8 cellular contexts compared by ENCODE assay signal in genomic region chr18:12703096-12703567, GRCh38. TPM values are rescaled to one million over a fixed set of nuclear protein-coding genes. Genes with fewer than 3 reads are reported as not detected.
DNase-seq lines count a peak whose midpoint lies in the region; ATAC-seq, FAIRE-seq and TF ChIP-seq lines count a peak whose summit lies in the region.

No MANE protein-coding gene starts in this region.

- no peaks in the 10 kb centered on the region for H3K9me3 ChIP-seq in CD4-positive, alpha-beta memory T cell (ENCODE audit: control insufficient read depth in 1 of 2, low read length in 2 of 2)
- no peaks in the 10 kb centered on the region for H3K9me3 ChIP-seq in tibial artery

- no peak for TF ChIP-seq CTCF in tibial artery (IDR thresholded peaks at IDR 0.05)

- H3K4me3 Mint-ChIP-seq in CD4-positive, alpha-beta memory T cell: peak overlapping the region; percentile 87 to 100 (median 98)
- H3K4me3 Mint-ChIP-seq in activated naive CD8-positive, alpha-beta T cell treated with anti-CD3 and anti-CD28 coated beads for 36 hours: peak overlapping the region; percentile 100

- peak overlapping the region; percentile 93 for H3K27ac ChIP-seq in CD4-positive, alpha-beta memory T cell (ENCODE audit: low read depth, low read length)
- H3K27ac ChIP-seq in tibial artery: peak overlapping the region; percentile 93 to 95

- peaks cover 16% of the 10 kb centered on the region for H3K36me3 ChIP-seq in CD4-positive, alpha-beta memory T cell (ENCODE audit: insufficient read depth, low read length)
- H3K36me3 ChIP-seq in tibial artery: peaks cover 20 to 29% (median 21%) of the 10 kb centered on the region in 3 donors

- CTCF ChIA-PET in CD4-positive, alpha-beta memory T cell (lab: Charles Lee; ENCODE audit: partially characterized antibody): interaction anchor here (1.2 to 3.0 kb wide), 3 partner anchors 24 to 231 kb away, joined by 3 to 12 read pairs (median 4); no protein-coding TSS in a partner anchor
- CTCF ChIA-PET in HEK293T (lab: Yijun Ruan, JAX): no interaction called here

- no peak for FAIRE-seq in RCC 7860 (lab: Jason Lieb, UNC)

- POLR2A ChIA-PET in CD4-positive, alpha-beta memory T cell (lab: Charles Lee; ENCODE audit: partially characterized antibody): interaction anchor here (1.3 to 4.4 kb wide), 7 partner anchors 8 to 327 kb away, joined by 4 to 40 read pairs (median 11); partner anchors contain the start of genes AFG3L2, CEP192, PTPN2 and SEH1L
- POLR2A ChIA-PET in HEK293T (lab: Yijun Ruan, JAX): interaction anchor here (1.1 kb wide), 1 partner anchor 8 kb away, joined by 3 read pairs; no protein-coding TSS in a partner anchor

- H3K4me3 ChIP-seq in CD4-positive, alpha-beta memory T cell (ENCODE audit: low read length in 2 of 2): peak overlapping the region; percentile 82 to 99
- peak overlapping the region; percentile 88 to 90 for H3K4me3 ChIP-seq in tibial artery

- no peaks in the 10 kb centered on the region for H3K27me3 Mint-ChIP-seq in CD4-positive, alpha-beta memory T cell
- H3K27me3 Mint-ChIP-seq in activated naive CD8-positive, alpha-beta T cell treated with anti-CD3 and anti-CD28 coated beads for 36 hours: no peaks in the 10 kb centered on the region

- H3K36me3 Mint-ChIP-seq in CD4-positive, alpha-beta memory T cell: peaks cover 21 to 57% of the 10 kb centered on the region in 2 donors
- H3K36me3 Mint-ChIP-seq in activated naive CD8-positive, alpha-beta T cell treated with anti-CD3 and anti-CD28 coated beads for 36 hours: peaks cover 32% of the 10 kb centered on the region

- H3K4me1 Mint-ChIP-seq in CD4-positive, alpha-beta memory T cell: peaks cover 33 to 61% (median 48%) of the 10 kb centered on the region in 4 donors
- H3K4me1 Mint-ChIP-seq in activated naive CD8-positive, alpha-beta T cell treated with anti-CD3 and anti-CD28 coated beads for 36 hours: peaks cover 33% of the 10 kb centered on the region

- intact Hi-C loops in CD4-positive, alpha-beta memory T cell (cut with micrococcal nuclease): loop anchor here (2.0 to 5.0 kb wide), 5 partner anchors 46 to 1024 kb away; partner anchors contain the start of genes CEP192, CHMP1B, FAM210A and RNMT
- intact Hi-C loops in left colon (cut with DNase I, micrococcal nuclease): no loop called here
- intact Hi-C loops in tibial artery (cut with DNase I; ENCODE audit: low total_unique reads): no loop called here

- H3K9me3 Mint-ChIP-seq in CD4-positive, alpha-beta memory T cell: no peaks in the 10 kb centered on the region
- no peaks in the 10 kb centered on the region for H3K9me3 Mint-ChIP-seq in activated naive CD8-positive, alpha-beta T cell treated with anti-CD3 and anti-CD28 coated beads for 36 hours

- peaks cover 46% of the 10 kb centered on the region for H3K4me1 ChIP-seq in CD4-positive, alpha-beta memory T cell (ENCODE audit: insufficient read depth, low read length)
- peaks cover 0 to 38% (median 25%) of the 10 kb centered on the region in 4 donors for H3K4me1 ChIP-seq in tibial artery

- no peaks in the 10 kb centered on the region for H3K27me3 ChIP-seq in CD4-positive, alpha-beta memory T cell (ENCODE audit: insufficient read depth, low read length)
- no peaks in the 10 kb centered on the region for H3K27me3 ChIP-seq in tibial artery

- ATAC-seq in left colon (peak; percentile 53), GM18909 (IDR thresholded peaks at IDR 0.05; ENCODE audit: poor library complexity, unreplicated experiment) (no peak)

- DNase-seq in CD4-positive, alpha-beta memory T cell: no peak
- DNase-seq in HEK293T (ENCODE audit: extremely low spot score) (no peak), left colon (no peak), tibial artery (no peak), occipital lobe (lab: John Stamatoyannopoulos, UW) (no peak), RCC 7860 (ENCODE audit: low spot score) (no peak)
- DNase-seq in activated naive CD8-positive, alpha-beta T cell treated with anti-CD3 and anti-CD28 coated beads for 36 hours: no peak

- H3K27ac Mint-ChIP-seq in CD4-positive, alpha-beta memory T cell: peak overlapping the region; percentile 89 to 100 (median 96)
- peak overlapping the region; percentile 98 for H3K27ac Mint-ChIP-seq in activated naive CD8-positive, alpha-beta T cell treated with anti-CD3 and anti-CD28 coated beads for 36 hours

TF ChIP-seq in HEK293T, 16 proteins besides CTCF, POLR2A, EP300 and RAD21:
- TF ChIP-seq SP1 (IDR thresholded peaks at IDR 0.05) (no peak), ELF4 (IDR thresholded peaks at IDR 0.05) (peak; percentile 25; the same call in 1 of the 2 replicates)

RNA-seq across cellular contexts. Expression of gene PSMG2, which starts 0.3 kb away (rescaled TPM):
- 10 to 100 TPM; 59.7 to 62.0 TPM for total RNA-seq in CD4-positive, alpha-beta memory T cell
- polyA plus RNA-seq in CD4-positive, alpha-beta memory T cell: 100 to 1,000 TPM; 119 to 139 TPM
- total RNA-seq in activated naive CD8-positive, alpha-beta T cell treated with anti-CD3 and anti-CD28 coated beads for 36 hours: 100 to 1,000 TPM; 121 to 125 TPM
- total RNA-seq in left colon (10 to 100 TPM; 56.7 to 69.9 TPM), occipital lobe (73.2 TPM)

RNA-seq across cellular contexts. Expression of gene CEP76, which starts 0.6 kb away (rescaled TPM):
- 10 to 100 TPM in 1 of 2 experiments, 1 to 10 TPM in 1; 9.9 to 13.1 TPM for total RNA-seq in CD4-positive, alpha-beta memory T cell
- 1 to 10 TPM; 3.6 to 7.8 TPM for polyA plus RNA-seq in CD4-positive, alpha-beta memory T cell
- 10 to 100 TPM; 14.4 to 16.8 TPM for total RNA-seq in activated naive CD8-positive, alpha-beta T cell treated with anti-CD3 and anti-CD28 coated beads for 36 hours
- total RNA-seq in left colon (1 to 10 TPM; 4.9 to 5.3 TPM), occipital lobe (22.5 TPM)

RNA-seq across cellular contexts. Expression of gene SPIRE1, which starts 45.2 kb away (rescaled TPM):
- 1 to 10 TPM; 1.7 to 1.8 TPM for total RNA-seq in CD4-positive, alpha-beta memory T cell
- polyA plus RNA-seq in CD4-positive, alpha-beta memory T cell: 1 to 10 TPM in 1 of 2 donors, not detected in 1; 3.0 TPM
- total RNA-seq in activated naive CD8-positive, alpha-beta T cell treated with anti-CD3 and anti-CD28 coated beads for 36 hours: 1 to 10 TPM; 4.6 to 6.0 TPM
- total RNA-seq in left colon (10 to 100 TPM in 1 of 2 donors, 1 to 10 TPM in 1; 5.0 to 13.3 TPM), occipital lobe (128 TPM)
